In the genomic region with DNA sequence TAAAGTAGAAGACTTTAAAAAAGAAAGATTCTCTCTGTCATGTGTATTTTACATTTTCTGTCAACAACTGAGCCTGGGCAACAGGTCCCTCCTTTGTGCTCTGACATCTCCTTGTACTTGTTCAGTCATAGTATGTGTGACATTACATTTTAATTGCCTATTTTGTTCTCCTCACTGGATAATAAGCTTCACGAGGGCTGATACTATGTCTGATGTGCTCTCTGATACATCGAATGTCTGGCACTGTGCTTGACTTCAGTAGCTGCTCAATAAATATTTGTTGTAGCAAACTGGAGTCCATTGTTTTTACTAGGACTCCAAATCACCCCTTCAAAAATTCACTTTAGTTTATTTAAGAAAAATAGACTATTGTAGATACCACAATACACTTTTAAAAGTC, we compare ENCODE assay signal across 17 cellular contexts.
"Had no signal": no experiment of that assay in that cellular context is flagged by ENCODE, and none has a peak within 500 bp of the region (broad histone marks: within the 10 kb centered on the region; RNA-seq: fewer than 3 reads in every experiment).

No MANE protein-coding gene starts in this region.

- H3K4me1 ChIP-seq: neural progenitor cell, parathyroid adenoma, right atrium auricular region, thyroid gland, vagina had no signal

- H3K27me3 ChIP-seq: neural progenitor cell, right atrium auricular region, sigmoid colon, stomach, thyroid gland, vagina had no signal

- ATAC-seq: effector memory CD8-positive, alpha-beta T cell; naive thymus-derived CD4-positive, alpha-beta T cell; stimulated activated effector memory CD8-positive, alpha-beta T cell treated with anti-CD3 and anti-CD28 coated beads, Interleukin-12 subunit alpha, Interleukin-12 subunit beta, amount 100 ng/mL, for 72 hours had no signal

- H3K9me3 ChIP-seq: sigmoid colon, thyroid gland, vagina had no signal

- DNase-seq: cortex of kidney; effector memory CD8-positive, alpha-beta T cell; erythroblast; mesenchymal stem cell; naive thymus-derived CD4-positive, alpha-beta T cell; sigmoid colon; stimulated activated CD4-positive, alpha-beta T cell treated with anti-CD3 and anti-CD28 coated beads, Interleukin-2, amount 100 ng/mL, for 24 hours; stimulated activated CD4-positive, alpha-beta T cell treated with anti-CD3 and anti-CD28 coated beads, Interleukin-4, amount 100 ng/mL, for 24 hours; stimulated activated naive CD4-positive, alpha-beta T cell treated with Interleukin-2 at 50 U/mL for 16 hours; stomach; thyroid gland; trophoblast cell had no signal

- H3K4me3 ChIP-seq: neural progenitor cell, right atrium auricular region, sigmoid colon, stomach, thyroid gland, vagina had no signal

- H3K36me3 ChIP-seq: neural progenitor cell, right atrium auricular region, sigmoid colon, stomach, thyroid gland, vagina had no signal

- H3K27ac ChIP-seq: neural progenitor cell, parathyroid adenoma, right atrium auricular region, sigmoid colon, thyroid gland, vagina had no signal

- H2AFZ ChIP-seq: neural progenitor cell, parathyroid adenoma had no signal

- H3K79me2 ChIP-seq: parathyroid adenoma had no signal

- H3K9ac ChIP-seq: neural progenitor cell, parathyroid adenoma had no signal

- H3K4me2 ChIP-seq: neural progenitor cell had no signal
